23 cellular contexts compared by ENCODE assay signal in genomic region chr11:75145196-75145971, GRCh38. TPM values are rescaled to one million over a fixed set of nuclear protein-coding genes. Genes with fewer than 3 reads are reported as not detected.
"Had no signal": no experiment of that assay in that cellular context is flagged by ENCODE, and none has a peak within 500 bp of the region (broad histone marks: within the 10 kb centered on the region; RNA-seq: fewer than 3 reads in every experiment).

No MANE protein-coding gene starts in this region.

- H3K9me3 Mint-ChIP-seq: activated CD4-positive, alpha-beta memory T cell treated with anti-CD3 and anti-CD28 coated beads for 36 hours; activated CD4-positive, alpha-beta T cell treated with anti-CD3 and anti-CD28 coated beads, Interleukin-2, amount 10 ng/mL, durations not matched to agents 24 days and 14 days; activated T-cell treated with anti-CD3 and anti-CD28 coated beads, Interleukin-2, amount 50 U/mL, for 24 hours; natural killer cell; neural progenitor cell; stimulated activated naive CD8-positive, alpha-beta T cell treated with anti-CD3 and anti-CD28 coated beads, Interleukin-15, Interleukin-2, amounts not matched to agents 100 ng/mL and 50 ng/mL, for 24 hours had no signal

- H3K27ac ChIP-seq: body of pancreas, gastroesophageal sphincter, left lung, lower lobe of right lung, neural progenitor cell, right atrium auricular region, spleen, thyroid gland had no signal

- H3K27ac Mint-ChIP-seq: activated CD4-positive, alpha-beta memory T cell treated with anti-CD3 and anti-CD28 coated beads for 36 hours; activated CD4-positive, alpha-beta T cell treated with anti-CD3 and anti-CD28 coated beads, Interleukin-2, amount 10 ng/mL, durations not matched to agents 24 days and 14 days; activated T-cell treated with anti-CD3 and anti-CD28 coated beads, Interleukin-2, amount 50 U/mL, for 24 hours; natural killer cell; neural progenitor cell; stimulated activated naive CD8-positive, alpha-beta T cell treated with anti-CD3 and anti-CD28 coated beads, Interleukin-15, Interleukin-2, amounts not matched to agents 100 ng/mL and 50 ng/mL, for 24 hours had no signal

- H3K27me3 ChIP-seq: body of pancreas, neural progenitor cell, right atrium auricular region, spleen, thyroid gland had no signal

- H3K9me3 ChIP-seq: body of pancreas, gastroesophageal sphincter, left lung, lower lobe of right lung, right atrium auricular region, spleen, thyroid gland had no signal

- H3K4me2 ChIP-seq: neural progenitor cell had no signal

- H3K4me3 Mint-ChIP-seq: activated CD4-positive, alpha-beta memory T cell treated with anti-CD3 and anti-CD28 coated beads for 36 hours; activated CD4-positive, alpha-beta T cell treated with anti-CD3 and anti-CD28 coated beads, Interleukin-2, amount 10 ng/mL, durations not matched to agents 24 days and 14 days; activated T-cell treated with anti-CD3 and anti-CD28 coated beads, Interleukin-2, amount 50 U/mL, for 24 hours; natural killer cell; neural progenitor cell; stimulated activated naive CD8-positive, alpha-beta T cell treated with anti-CD3 and anti-CD28 coated beads, Interleukin-15, Interleukin-2, amounts not matched to agents 100 ng/mL and 50 ng/mL, for 24 hours had no signal

- H3K36me3 ChIP-seq: gastroesophageal sphincter, left lung, lower lobe of right lung, neural progenitor cell, right atrium auricular region, spleen, thyroid gland had no signal

- H3K4me1 ChIP-seq: neural progenitor cell had no signal

- H3K4me3 ChIP-seq: body of pancreas, gastroesophageal sphincter, left lung, lower lobe of right lung, neural progenitor cell, right atrium auricular region, spleen, thyroid gland had no signal

- H3K27me3 Mint-ChIP-seq: activated CD4-positive, alpha-beta memory T cell treated with anti-CD3 and anti-CD28 coated beads for 36 hours; activated CD4-positive, alpha-beta T cell treated with anti-CD3 and anti-CD28 coated beads, Interleukin-2, amount 10 ng/mL, durations not matched to agents 24 days and 14 days; activated T-cell treated with anti-CD3 and anti-CD28 coated beads, Interleukin-2, amount 50 U/mL, for 24 hours; stimulated activated naive CD8-positive, alpha-beta T cell treated with anti-CD3 and anti-CD28 coated beads, Interleukin-15, Interleukin-2, amounts not matched to agents 100 ng/mL and 50 ng/mL, for 24 hours had no signal

- DNase-seq: cortex of kidney, kidney glomerular epithelial cell, occipital lobe had no signal

- H3K36me3 Mint-ChIP-seq: activated CD4-positive, alpha-beta memory T cell treated with anti-CD3 and anti-CD28 coated beads for 36 hours; natural killer cell; neural progenitor cell had no signal

- H2AFZ ChIP-seq: neural progenitor cell had no signal

RNA-seq across cellular contexts. Expression of gene SLCO2B1, which starts 5.5 kb away (rescaled TPM):
- total RNA-seq: activated CD4-positive, alpha-beta memory T cell treated with anti-CD3 and anti-CD28 coated beads for 36 hours; activated CD4-positive, alpha-beta T cell treated with anti-CD3 and anti-CD28 coated beads, Interleukin-2, amount 10 ng/mL, durations not matched to agents 24 days and 14 days; endothelial cell of umbilical vein; fibroblast of lung; fibroblast of villous mesenchyme; mononuclear cell; natural killer cell had no signal

RNA-seq across cellular contexts. Expression of gene OR2AT4, which starts 48.7 kb away (rescaled TPM):
- total RNA-seq: activated CD4-positive, alpha-beta memory T cell treated with anti-CD3 and anti-CD28 coated beads for 36 hours; activated CD4-positive, alpha-beta T cell treated with anti-CD3 and anti-CD28 coated beads, Interleukin-2, amount 10 ng/mL, durations not matched to agents 24 days and 14 days; cerebellum; endothelial cell of umbilical vein; fibroblast of lung; fibroblast of villous mesenchyme; gastroesophageal sphincter; left lung; lower lobe of right lung; mononuclear cell; natural killer cell; occipital lobe; pulmonary artery endothelial cell; right atrium auricular region; spleen; subcutaneous adipose tissue; thyroid gland had no signal
